Comparison of ENCODE assay signal across 15 cellular contexts in genomic region chr1:205610036-205610435, GRCh38. TPM values are rescaled to one million over a fixed set of nuclear protein-coding genes. Genes with fewer than 3 reads are reported as not detected.
DNase-seq lines count a peak whose midpoint lies in the region; ATAC-seq and TF ChIP-seq lines count a peak whose summit lies in the region.
"Had no signal": no experiment of that assay in that cellular context is flagged by ENCODE, and none has a peak within 500 bp of the region (broad histone marks: within the 10 kb centered on the region; RNA-seq: fewer than 3 reads in every experiment).

No MANE protein-coding gene starts in this region.

- TF ChIP-seq CTCF in suprapubic skin (IDR thresholded peaks at IDR 0.05): no peak

- H3K36me3 ChIP-seq in suprapubic skin: peaks cover 12% of the 10 kb centered on the region

- no peak for DNase-seq in activated CD4-positive, alpha-beta T cell treated with anti-CD3 and anti-CD28 coated beads, Interleukin-2, amount 10 ng/mL, durations not matched to agents 24 days and 14 days
- no peak for DNase-seq in activated CD4-positive, alpha-beta T cell treated with anti-CD3 and anti-CD28 coated beads, Interleukin-2, amount 50 U/mL, for 4 hours
- peak; percentile 33 for DNase-seq in glomerular visceral epithelial cell (ENCODE audit: extremely low spot score)
- no peak for DNase-seq in suprapubic skin (ENCODE audit: low spot score in 2 of 2)
- DNase-seq: activated CD4-positive, CD25-positive, alpha-beta regulatory T cell; DND-41; foreskin keratinocyte; NCI-H1436; NCI-H748 treated with DMSO at 0.1 percent for 48 hours; SJCRH30; stimulated activated CD4-positive, alpha-beta T cell treated with anti-CD3 and anti-CD28 coated beads, Interleukin-4, amount 100 ng/mL, for 1 hour had no signal

- no peaks in the 10 kb centered on the region for H3K9me3 Mint-ChIP-seq in activated CD4-positive, alpha-beta T cell treated with anti-CD3 and anti-CD28 coated beads, Interleukin-2, amount 10 ng/mL, durations not matched to agents 24 days and 14 days
- no peaks in the 10 kb centered on the region for H3K9me3 Mint-ChIP-seq in activated T-helper 17 cell treated with anti-CD3 and anti-CD28 coated beads, Interleukin-2, amount 50 U/mL, for 72 hours

- no peaks in the 10 kb centered on the region for H3K27me3 Mint-ChIP-seq in activated CD4-positive, alpha-beta T cell treated with anti-CD3 and anti-CD28 coated beads, Interleukin-2, amount 10 ng/mL, durations not matched to agents 24 days and 14 days
- no peaks in the 10 kb centered on the region for H3K27me3 Mint-ChIP-seq in activated T-helper 17 cell treated with anti-CD3 and anti-CD28 coated beads, Interleukin-2, amount 50 U/mL, for 72 hours

- H3K4me1 ChIP-seq in suprapubic skin: peaks cover 22% of the 10 kb centered on the region
- H3K4me1 ChIP-seq: foreskin keratinocyte, SJCRH30 had no signal

- H3K4me3 ChIP-seq in suprapubic skin: no peak overlapping the region
- H3K4me3 ChIP-seq: SJCRH30 had no signal

- peak overlapping the region; percentile 54 for H3K27ac Mint-ChIP-seq in activated CD4-positive, alpha-beta T cell treated with anti-CD3 and anti-CD28 coated beads, Interleukin-2, amount 10 ng/mL, durations not matched to agents 24 days and 14 days
- peak overlapping the region; percentile 31 for H3K27ac Mint-ChIP-seq in activated T-helper 17 cell treated with anti-CD3 and anti-CD28 coated beads, Interleukin-2, amount 50 U/mL, for 72 hours

- no peak for ATAC-seq in activated T-helper 17 cell treated with anti-CD3 and anti-CD28 coated beads, Interleukin-2, amount 50 U/mL, for 72 hours (replicated peaks)
- ATAC-seq in activated CD4-positive, CD25-positive, alpha-beta regulatory T cell treated with anti-CD3 and anti-CD28 coated beads, Interleukin-2, amount 50 U/mL, for 24 hours: no peak
- no peak for ATAC-seq in HG02970 (IDR thresholded peaks at IDR 0.05; ENCODE audit: low FRiP score, unreplicated experiment)
- no peak for ATAC-seq in HG03521 (IDR thresholded peaks at IDR 0.05; ENCODE audit: unreplicated experiment)
- ATAC-seq: foreskin keratinocyte had no signal

- H3K4me3 Mint-ChIP-seq in activated CD4-positive, alpha-beta T cell treated with anti-CD3 and anti-CD28 coated beads, Interleukin-2, amount 10 ng/mL, durations not matched to agents 24 days and 14 days: no peak overlapping the region
- H3K4me3 Mint-ChIP-seq in activated T-helper 17 cell treated with anti-CD3 and anti-CD28 coated beads, Interleukin-2, amount 50 U/mL, for 72 hours: no peak overlapping the region

- TF ChIP-seq POLR2A in suprapubic skin (IDR thresholded peaks at IDR 0.05): no peak

- 45% methylated on average over 2 of the region's 2 CpGs for WGBS in suprapubic skin

- H3K27ac ChIP-seq in suprapubic skin: peak overlapping the region; percentile 16
- H3K27ac ChIP-seq: foreskin keratinocyte, SJCRH30 had no signal

- H3K4me1 Mint-ChIP-seq in activated CD4-positive, alpha-beta T cell treated with anti-CD3 and anti-CD28 coated beads, Interleukin-2, amount 10 ng/mL, durations not matched to agents 24 days and 14 days: peaks cover 28% of the 10 kb centered on the region
- peaks cover 27% of the 10 kb centered on the region for H3K4me1 Mint-ChIP-seq in activated T-helper 17 cell treated with anti-CD3 and anti-CD28 coated beads, Interleukin-2, amount 50 U/mL, for 72 hours

- H3K36me3 Mint-ChIP-seq in activated CD4-positive, alpha-beta T cell treated with anti-CD3 and anti-CD28 coated beads, Interleukin-2, amount 10 ng/mL, durations not matched to agents 24 days and 14 days (ENCODE audit: low read depth): peaks cover 60% of the 10 kb centered on the region
- peaks cover 95% of the 10 kb centered on the region for H3K36me3 Mint-ChIP-seq in activated T-helper 17 cell treated with anti-CD3 and anti-CD28 coated beads, Interleukin-2, amount 50 U/mL, for 72 hours (ENCODE audit: low read depth)

- no peaks in the 10 kb centered on the region for H3K27me3 ChIP-seq in suprapubic skin
- H3K27me3 ChIP-seq: foreskin keratinocyte, SJCRH30 had no signal

- no peak for TF ChIP-seq EP300 in suprapubic skin (IDR thresholded peaks at IDR 0.05)

- no peaks in the 10 kb centered on the region for H3K9me3 ChIP-seq in suprapubic skin
- H3K9me3 ChIP-seq: SJCRH30 had no signal

- intact Hi-C loops in activated CD4-positive, alpha-beta T cell treated with anti-CD3 and anti-CD28 coated beads, Interleukin-2, amount 10 ng/mL, durations not matched to agents 24 days and 14 days (cut with micrococcal nuclease): no loop called here

RNA-seq across cellular contexts. Expression of gene ELK4, which starts 21.8 kb away (rescaled TPM):
- total RNA-seq in activated CD4-positive, alpha-beta T cell treated with anti-CD3 and anti-CD28 coated beads, Interleukin-2, amount 10 ng/mL, durations not matched to agents 24 days and 14 days: 81.8 and 83.1 TPM in 2 replicates
- 10 to 100 TPM; 72.9 to 76.4 TPM for total RNA-seq in activated T-helper 17 cell treated with anti-CD3 and anti-CD28 coated beads, Interleukin-2, amount 50 U/mL, for 72 hours
- total RNA-seq in suprapubic skin: 10 to 100 TPM; 30.9 to 52.6 (median 43.8) TPM
